Comparison of ENCODE assay signal across 15 cellular contexts in genomic region chr2:63788070-63788469, GRCh38. TPM values are rescaled to one million over a fixed set of nuclear protein-coding genes. Genes with fewer than 3 reads are reported as not detected.
A peak's percentile ranks its signal among the peaks of the same experiment; 100 is the strongest.
DNase-seq lines count a peak whose midpoint lies in the region; ATAC-seq and TF ChIP-seq lines count a peak whose summit lies in the region.
"Had no signal": no experiment of that assay in that cellular context is flagged by ENCODE, and none has a peak within 500 bp of the region (broad histone marks: within the 10 kb centered on the region; RNA-seq: fewer than 3 reads in every experiment).

No MANE protein-coding gene starts in this region.

- no peaks in the 10 kb centered on the region for H3K9me2 ChIP-seq in hepatocyte (replicated peaks; ENCODE audit: insufficient read depth)

- no peaks in the 10 kb centered on the region for H3K9me3 ChIP-seq in hepatocyte (ENCODE audit: low read depth)
- H3K9me3 ChIP-seq in thoracic aorta, result no peaks in the 10 kb centered on the region
- no peaks in the 10 kb centered on the region for H3K9me3 ChIP-seq in effector memory CD4-positive, alpha-beta T cell (ENCODE audit: control insufficient read depth, low read length)
- H3K9me3 ChIP-seq: right atrium auricular region had no signal

- H3K36me3 ChIP-seq in hepatocyte (replicated peaks; ENCODE audit: insufficient read depth, low read depth) (no peaks in the 10 kb centered on the region), thoracic aorta (no peaks in the 10 kb centered on the region)
- no peaks in the 10 kb centered on the region for H3K36me3 ChIP-seq in effector memory CD4-positive, alpha-beta T cell (ENCODE audit: control insufficient read depth, insufficient read depth, low read length)
- H3K36me3 ChIP-seq: right atrium auricular region had no signal

- 83% methylated on average over 3 of the region's 3 CpGs for WGBS in hepatocyte (ENCODE audit: low lambda C conversion rate, missing lambda C conversion rate)

- peaks cover 3% of the 10 kb centered on the region for H3K4me1 ChIP-seq in hepatocyte (ENCODE audit: insufficient read depth)
- H3K4me1 ChIP-seq in thoracic aorta (ENCODE audit: control insufficient read depth in 1 of 2, low read depth in 2 of 2), result peaks cover 28 to 45% of the 10 kb centered on the region in 2 donors
- no peaks in the 10 kb centered on the region for H3K4me1 ChIP-seq in effector memory CD4-positive, alpha-beta T cell (ENCODE audit: control insufficient read depth, insufficient read depth, low read length, poor library complexity, severe bottlenecking)

- H3K4me3 Mint-ChIP-seq in activated naive CD8-positive, alpha-beta T cell treated with anti-CD3 and anti-CD28 coated beads, Interleukin-2, amount 50 U/mL, for 24 hours, result no peak overlapping the region
- H3K4me3 Mint-ChIP-seq in activated naive CD8-positive, alpha-beta T cell treated with anti-CD3 and anti-CD28 coated beads for 36 hours, result no peak overlapping the region
- H3K4me3 Mint-ChIP-seq in glutamatergic neuron (ENCODE audit: unreplicated experiment), result no peak overlapping the region
- H3K4me3 Mint-ChIP-seq: activated CD8-positive, alpha-beta T cell treated with anti-CD3 and anti-CD28 coated beads for 36 hours had no signal

- H3K27me3 Mint-ChIP-seq in activated naive CD8-positive, alpha-beta T cell treated with anti-CD3 and anti-CD28 coated beads, Interleukin-2, amount 50 U/mL, for 24 hours, result no peaks in the 10 kb centered on the region
- H3K27me3 Mint-ChIP-seq in activated naive CD8-positive, alpha-beta T cell treated with anti-CD3 and anti-CD28 coated beads for 36 hours, result no peaks in the 10 kb centered on the region
- H3K27me3 Mint-ChIP-seq in glutamatergic neuron (ENCODE audit: unreplicated experiment), result peaks cover 2% of the 10 kb centered on the region
- H3K27me3 Mint-ChIP-seq: activated CD8-positive, alpha-beta T cell treated with anti-CD3 and anti-CD28 coated beads for 36 hours had no signal

- no peak for TF ChIP-seq CTCF in astrocyte of the spinal cord (IDR thresholded peaks at IDR 0.05; ENCODE audit: low read depth, low read length)
- no peak for TF ChIP-seq CTCF in hepatocyte (IDR thresholded peaks at IDR 0.05; ENCODE audit: poor library complexity)
- TF ChIP-seq CTCF in thoracic aorta (IDR thresholded peaks at IDR 0.05), result no peak
- TF ChIP-seq CTCF in glutamatergic neuron (IDR thresholded peaks at IDR 0.05; ENCODE audit: partially characterized antibody, unreplicated experiment), result no peak

- peaks cover 7% of the 10 kb centered on the region for H3K9me3 Mint-ChIP-seq in activated naive CD8-positive, alpha-beta T cell treated with anti-CD3 and anti-CD28 coated beads, Interleukin-2, amount 50 U/mL, for 24 hours
- peaks cover 6% of the 10 kb centered on the region for H3K9me3 Mint-ChIP-seq in activated naive CD8-positive, alpha-beta T cell treated with anti-CD3 and anti-CD28 coated beads for 36 hours
- peaks cover 3% of the 10 kb centered on the region for H3K9me3 Mint-ChIP-seq in glutamatergic neuron (ENCODE audit: unreplicated experiment)
- H3K9me3 Mint-ChIP-seq: activated CD8-positive, alpha-beta T cell treated with anti-CD3 and anti-CD28 coated beads for 36 hours had no signal

- no peak overlapping the region for H3K4me3 ChIP-seq in astrocyte of the spinal cord (ENCODE audit: low read depth, low read length)
- H3K4me3 ChIP-seq in hepatocyte, result no peak overlapping the region
- no peak overlapping the region for H3K4me3 ChIP-seq in thoracic aorta
- no peak overlapping the region for H3K4me3 ChIP-seq in effector memory CD4-positive, alpha-beta T cell (ENCODE audit: insufficient read depth, low read depth, low read length, poor library complexity, severe bottlenecking)
- H3K4me3 ChIP-seq: right atrium auricular region had no signal

- no peak overlapping the region for H3K4me2 ChIP-seq in hepatocyte

- H3K27me3 ChIP-seq in hepatocyte, result no peaks in the 10 kb centered on the region
- no peaks in the 10 kb centered on the region for H3K27me3 ChIP-seq in thoracic aorta (replicated peaks; ENCODE audit: insufficient read depth)
- no peaks in the 10 kb centered on the region for H3K27me3 ChIP-seq in effector memory CD4-positive, alpha-beta T cell (replicated peaks; ENCODE audit: control insufficient read depth, insufficient read depth, low read length, poor library complexity, severe bottlenecking)
- H3K27me3 ChIP-seq: right atrium auricular region had no signal

- H3K27ac Mint-ChIP-seq in activated naive CD8-positive, alpha-beta T cell treated with anti-CD3 and anti-CD28 coated beads, Interleukin-2, amount 50 U/mL, for 24 hours, result no peak overlapping the region
- no peak overlapping the region for H3K27ac Mint-ChIP-seq in activated naive CD8-positive, alpha-beta T cell treated with anti-CD3 and anti-CD28 coated beads for 36 hours
- H3K27ac Mint-ChIP-seq in glutamatergic neuron (ENCODE audit: unreplicated experiment), result no peak overlapping the region
- H3K27ac Mint-ChIP-seq: activated CD8-positive, alpha-beta T cell treated with anti-CD3 and anti-CD28 coated beads for 36 hours had no signal

- in situ Hi-C loops in astrocyte of the spinal cord (cut with HindIII; ENCODE audit: low sequenced_read_pairs), result no loop called here

- peaks cover 20% of the 10 kb centered on the region for H3K4me1 Mint-ChIP-seq in activated naive CD8-positive, alpha-beta T cell treated with anti-CD3 and anti-CD28 coated beads, Interleukin-2, amount 50 U/mL, for 24 hours
- H3K4me1 Mint-ChIP-seq in activated naive CD8-positive, alpha-beta T cell treated with anti-CD3 and anti-CD28 coated beads for 36 hours, result peaks cover 15% of the 10 kb centered on the region
- H3K4me1 Mint-ChIP-seq in glutamatergic neuron (ENCODE audit: low read depth, unreplicated experiment), result no peaks in the 10 kb centered on the region

- H3K36me3 Mint-ChIP-seq in activated naive CD8-positive, alpha-beta T cell treated with anti-CD3 and anti-CD28 coated beads, Interleukin-2, amount 50 U/mL, for 24 hours (ENCODE audit: low read depth), result no peaks in the 10 kb centered on the region
- H3K36me3 Mint-ChIP-seq in activated naive CD8-positive, alpha-beta T cell treated with anti-CD3 and anti-CD28 coated beads for 36 hours, result no peaks in the 10 kb centered on the region
- no peaks in the 10 kb centered on the region for H3K36me3 Mint-ChIP-seq in glutamatergic neuron (ENCODE audit: unreplicated experiment)

- DNase-seq in activated naive CD8-positive, alpha-beta T cell treated with anti-CD3 and anti-CD28 coated beads, Interleukin-2, amount 50 U/mL, for 24 hours, result no peak
- no peak for DNase-seq in activated naive CD8-positive, alpha-beta T cell treated with anti-CD3 and anti-CD28 coated beads for 36 hours
- DNase-seq in astrocyte of the spinal cord (ENCODE audit: low read depth, low spot score) (peak; percentile 59), hepatocyte (ENCODE audit: low spot score) (peak; percentile 35), thoracic aorta (ENCODE audit: low spot score) (no peak), glutamatergic neuron (no peak), SIG-M5 (lab: John Stamatoyannopoulos, UW) (no peak)
- no peak for DNase-seq in effector memory CD4-positive, alpha-beta T cell
- DNase-seq: activated CD8-positive, alpha-beta T cell treated with anti-CD3 and anti-CD28 coated beads for 36 hours; caudate nucleus; erythroblast; NCI-H1092; NCI-H510A had no signal

- ATAC-seq in activated naive CD8-positive, alpha-beta T cell treated with anti-CD3 and anti-CD28 coated beads, Interleukin-2, amount 50 U/mL, for 24 hours, result peak; percentile 65
- peak; percentile 44 for ATAC-seq in thoracic aorta (ENCODE audit: insufficient number of reproducible peaks, low FRiP score, low read depth)
- ATAC-seq: activated CD8-positive, alpha-beta T cell treated with anti-CD3 and anti-CD28 coated beads for 36 hours had no signal

- H3K27ac ChIP-seq in hepatocyte, result peak overlapping the region; percentile 84
- peak overlapping the region in 1 of 2 donors; percentile 38 for H3K27ac ChIP-seq in thoracic aorta
- no peak overlapping the region for H3K27ac ChIP-seq in effector memory CD4-positive, alpha-beta T cell (ENCODE audit: insufficient read depth, low read length, poor library complexity, severe bottlenecking)
- H3K27ac ChIP-seq: 22Rv1 had no signal

- H4K20me1 ChIP-seq in hepatocyte (ENCODE audit: insufficient read depth, poor library complexity, severe bottlenecking), result no peaks in the 10 kb centered on the region

- no peaks in the 10 kb centered on the region for H3K79me2 ChIP-seq in hepatocyte

- H2AFZ ChIP-seq in hepatocyte, result no peak overlapping the region

RNA-seq across cellular contexts. Expression of gene UGP2, which starts 53.6 kb away (rescaled TPM):
- total RNA-seq in activated naive CD8-positive, alpha-beta T cell treated with anti-CD3 and anti-CD28 coated beads for 36 hours, result 10 to 100 TPM; 70.0 to 71.5 TPM
- total RNA-seq in hepatocyte (273 and 291 TPM in 2 replicates), thoracic aorta (100 to 1,000 TPM; 103 to 176 TPM), glutamatergic neuron (ENCODE audit: unreplicated experiment) (68.6 TPM)
- 322 and 338 TPM in 2 replicates for polyA plus RNA-seq in hepatocyte

Comparison
In these comparisons a context has a peak if more than half of its experiments do, and no peak if none do; other contexts are left out.
1. DNase-seq: peak in astrocyte of the spinal cord (single experiment) and hepatocyte (single experiment); none in activated naive CD8-positive, alpha-beta T cell treated with anti-CD3 and anti-CD28 coated beads, Interleukin-2, amount 50 U/mL, for 24 hours (single experiment), activated naive CD8-positive, alpha-beta T cell treated with anti-CD3 and anti-CD28 coated beads for 36 hours (single experiment), thoracic aorta (single experiment), glutamatergic neuron (single experiment), SIG-M5 (single experiment) and effector memory CD4-positive, alpha-beta T cell (0 of 3).